In genomic region chr17:61402978-61403845, GRCh38 we compare ENCODE assay signal across 8 cellular contexts. TPM values are rescaled to one million over a fixed set of nuclear protein-coding genes. Genes with fewer than 3 reads are reported as not detected.
DNase-seq lines count a peak whose midpoint lies in the region; ATAC-seq and TF ChIP-seq lines count a peak whose summit lies in the region.

No MANE protein-coding gene starts in this region.

- no peaks in the 10 kb centered on the region for H3K9me2 ChIP-seq in GM23338 (ENCODE audit: insufficient read depth)

- H4K20me1 ChIP-seq in GM23338 (replicated peaks; ENCODE audit: insufficient read depth): peaks cover 21% of the 10 kb centered on the region
- H4K20me1 ChIP-seq in smooth muscle cell (ENCODE audit: low read depth): peaks cover 84% of the 10 kb centered on the region

- H3K27me3 Mint-ChIP-seq in GM23338 (ENCODE audit: insufficient read depth, low read depth, poor library complexity): peaks cover 93% of the 10 kb centered on the region

- H3K36me3 Mint-ChIP-seq in GM23338 (ENCODE audit: low read depth): peaks cover 3% of the 10 kb centered on the region; the same call in 1 of the 3 replicates

- H3F3A ChIP-seq in GM23338 (replicated peaks; ENCODE audit: low read depth): peaks cover 13% of the 10 kb centered on the region; the same call in 1 of the 2 replicates
- H3F3A ChIP-seq in smooth muscle cell (ENCODE audit: low read depth): peaks cover 8% of the 10 kb centered on the region

- 25% methylated on average over 57 of the region's 57 CpGs for WGBS in smooth muscle cell (ENCODE audit: low lambda C conversion rate)

- TF ChIP-seq CTCF in GM23338 (conservative IDR thresholded peaks at IDR 0.05; ENCODE audit: low read depth in 2 of 2) (no peak), fibroblast of mammary gland (conservative IDR thresholded peaks at IDR 0.05; ENCODE audit: control insufficient read depth, insufficient read depth, low read depth, low read length) (no peak), smooth muscle cell (IDR thresholded peaks at IDR 0.05; ENCODE audit: borderline replicate concordance, insufficient read depth, poor library complexity, severe bottlenecking) (no peak)

- peaks cover 5% of the 10 kb centered on the region; the same call in 2 of the 3 replicates for H3K9me3 Mint-ChIP-seq in GM23338

- peaks cover 21% of the 10 kb centered on the region; the same call in 1 of the 2 replicates for H3K4me1 ChIP-seq in GM23338 (ENCODE audit: insufficient read depth)
- peaks cover 32% of the 10 kb centered on the region for H3K4me1 ChIP-seq in NT2/D1 (ENCODE audit: insufficient read depth, insufficient read length)
- H3K4me1 ChIP-seq in smooth muscle cell (ENCODE audit: low read depth): peaks cover 37% of the 10 kb centered on the region

- peak overlapping the region; percentile 48 for H3K4me3 ChIP-seq in GM23338
- peak overlapping the region; percentile 18 for H3K4me3 ChIP-seq in NT2/D1 (ENCODE audit: insufficient read length, low read depth)
- peak overlapping the region; percentile 86 for H3K4me3 ChIP-seq in fibroblast of mammary gland (ENCODE audit: control insufficient read depth, low read depth, low read length)
- peak overlapping the region; percentile 77 for H3K4me3 ChIP-seq in smooth muscle cell

- peaks cover 34% of the 10 kb centered on the region for H3K4me1 Mint-ChIP-seq in GM23338

- H2AFZ ChIP-seq in GM23338: no peak overlapping the region
- no peak overlapping the region for H2AFZ ChIP-seq in smooth muscle cell (ENCODE audit: low read depth)

- H3K27me3 ChIP-seq in GM23338 (ENCODE audit: insufficient read depth) (peaks cover 100% of the 10 kb centered on the region), NT2/D1 (ENCODE audit: insufficient read depth, insufficient read length) (peaks cover 98% of the 10 kb centered on the region), smooth muscle cell (ENCODE audit: low read depth) (peaks cover 43% of the 10 kb centered on the region)

- H3K9me3 ChIP-seq in NT2/D1 (ENCODE audit: insufficient read depth, low read length): peaks cover under 1% of the 10 kb centered on the region; the same call in 1 of the 2 replicates
- H3K9me3 ChIP-seq in smooth muscle cell (replicated peaks; ENCODE audit: low read depth): no peaks in the 10 kb centered on the region

- no peak overlapping the region for H3K27ac ChIP-seq in GM23338 (ENCODE audit: low read depth)
- no peak overlapping the region for H3K27ac ChIP-seq in smooth muscle cell (ENCODE audit: low read depth)

- H3K79me2 ChIP-seq in GM23338 (replicated peaks; ENCODE audit: insufficient read depth): no peaks in the 10 kb centered on the region
- peaks cover 82% of the 10 kb centered on the region for H3K79me2 ChIP-seq in smooth muscle cell (ENCODE audit: low read depth)

- H3K9ac ChIP-seq in NT2/D1 (ENCODE audit: insufficient read length, low read depth): no peak overlapping the region
- no peak overlapping the region for H3K9ac ChIP-seq in smooth muscle cell (ENCODE audit: low read depth)

- H3K27ac Mint-ChIP-seq in GM23338: no peak overlapping the region

- peak overlapping the region; percentile 51 for H3K4me3 Mint-ChIP-seq in GM23338

- H3K4me2 ChIP-seq in GM23338 (peak overlapping the region; percentile 76), smooth muscle cell (peak overlapping the region; percentile 97)

- peak; percentile 3 for ATAC-seq in GM23338
- no peak for ATAC-seq in HG02852 (IDR thresholded peaks at IDR 0.05; ENCODE audit: unreplicated experiment)
- no peak for ATAC-seq in HG02973 (IDR thresholded peaks at IDR 0.05; ENCODE audit: unreplicated experiment)
- no peak for ATAC-seq in HG02642 (IDR thresholded peaks at IDR 0.05; ENCODE audit: poor library complexity, unreplicated experiment)
- ATAC-seq in GM19023 (IDR thresholded peaks at IDR 0.05; ENCODE audit: unreplicated experiment): no peak

- peak; percentile 75 for DNase-seq in GM23338 (ENCODE audit: low spot score)
- DNase-seq in NT2/D1 (ENCODE audit: low read depth, low spot score): no peak
- no peak for DNase-seq in fibroblast of mammary gland (ENCODE audit: low read depth)
- no peak for DNase-seq in smooth muscle cell (lab: John Stamatoyannopoulos, UW; ENCODE audit: unreplicated experiment)

- H3K36me3 ChIP-seq in GM23338 (ENCODE audit: insufficient read depth) (no peaks in the 10 kb centered on the region), NT2/D1 (ENCODE audit: insufficient read depth, insufficient read length, low read length) (no peaks in the 10 kb centered on the region), smooth muscle cell (ENCODE audit: low read depth) (no peaks in the 10 kb centered on the region)

TF ChIP-seq in GM23338, 12 proteins besides CTCF, POLR2A, EP300 and RAD21:
- no peak for TF ChIP-seq EZH2phosphoT487 (IDR thresholded peaks at IDR 0.05; ENCODE audit: unreplicated experiment)
- TF ChIP-seq EZH2 (IDR thresholded peaks at IDR 0.05; ENCODE audit: low read depth, unreplicated experiment): peak; percentile 71

RNA-seq across cellular contexts. Expression of gene TBX2, which starts 3.6 kb away (rescaled TPM):
- not detected in 2 replicates for total RNA-seq in GM23338 (2014; rRNA removed; shearing (Covaris generic))
- polyA plus RNA-seq in GM23338 (2016; fragmentation: Nextera tagmentation; extraction: Ambion mirVana) (0.10 TPM in 1 of 2 replicates, not detected in the other), smooth muscle cell (96.5 and 146 TPM in 2 replicates)
- 40.0 and 46.7 TPM in 2 replicates for total RNA-seq in smooth muscle cell

RNA-seq across cellular contexts. Expression of gene TBX4, which starts 49.0 kb away (rescaled TPM):
- not detected in 2 replicates for total RNA-seq in GM23338 (2014; rRNA removed; shearing (Covaris generic))
- not detected in 2 replicates for polyA plus RNA-seq in GM23338 (2016; fragmentation: Nextera tagmentation; extraction: Ambion mirVana)
- 14.1 and 15.4 TPM in 2 replicates for total RNA-seq in smooth muscle cell
- polyA plus RNA-seq in smooth muscle cell: 14.6 and 22.7 TPM in 2 replicates

Comparison
In these comparisons a context has a peak if more than half of its experiments do, and no peak if none do; other contexts are left out.
1. H3K4me3 ChIP-seq: peak in every context shown above with its lines; median percentile 86 in fibroblast of mammary gland; 77 in smooth muscle cell; 48 in GM23338; 18 in NT2/D1.
2. RNA of gene TBX2, which starts 3.6 kb away (total RNA-seq): 40.0 to 46.7 TPM in smooth muscle cell; not detected in GM23338; every median in the first group is over 10 times any median in the second.
3. RNA of gene TBX4, which starts 49.0 kb away (total RNA-seq): 14.1 to 15.4 TPM in smooth muscle cell; not detected in GM23338; every median in the first group is over 10 times any median in the second.